In the genomic region with DNA sequence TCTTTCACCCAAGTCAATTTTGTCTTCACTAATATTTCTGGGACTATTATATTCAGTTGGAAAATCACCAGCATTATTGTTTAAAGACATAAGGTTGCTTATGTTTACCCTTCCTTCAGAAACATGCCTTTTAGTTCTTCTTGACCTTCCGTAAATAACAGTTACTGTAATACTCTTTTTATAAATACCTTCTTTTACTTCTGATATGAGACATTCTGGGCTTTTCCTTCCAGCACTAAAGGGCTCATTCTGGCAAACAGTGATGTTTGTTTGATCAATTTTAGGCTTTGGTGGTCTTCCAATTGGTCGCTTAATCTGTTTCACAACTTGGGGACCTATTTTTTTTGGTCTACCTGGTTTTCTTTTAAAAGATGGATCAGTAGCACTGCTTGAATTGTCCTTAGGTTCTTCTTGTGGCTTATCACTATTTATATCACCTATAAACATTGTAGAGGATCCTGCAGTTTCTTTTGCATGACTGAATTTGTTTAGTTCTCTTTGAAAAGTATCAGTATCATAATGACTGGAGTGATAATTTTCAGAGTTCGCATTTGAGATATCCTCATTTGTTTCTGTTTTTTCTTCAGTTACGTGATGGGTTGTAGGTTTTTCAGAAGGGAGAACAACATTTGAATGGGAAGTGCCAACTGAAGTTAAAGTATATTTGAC, we compare ENCODE assay signal across 16 cellular contexts.
A peak's percentile ranks its signal among the peaks of the same experiment; 100 is the strongest.
DNase-seq lines count a peak whose midpoint lies in the region; ATAC-seq and FAIRE-seq lines count a peak whose summit lies in the region.
"Had no signal": no experiment of that assay in that cellular context is flagged by ENCODE, and none has a peak within 500 bp of the region (broad histone marks: within the 10 kb centered on the region; RNA-seq: fewer than 3 reads in every experiment).

No MANE protein-coding gene starts in this region.

- peak; percentile 74 for FAIRE-seq in GM18507 (lab: Jason Lieb, UNC)
- FAIRE-seq: H1, islet of Langerhans had no signal

- ATAC-seq in GM19467 (IDR thresholded peaks at IDR 0.05; ENCODE audit: unreplicated experiment) (peak; percentile 81), HG02852 (IDR thresholded peaks at IDR 0.05; ENCODE audit: unreplicated experiment) (peak; percentile 98), HG03457 (IDR thresholded peaks at IDR 0.05; ENCODE audit: unreplicated experiment) (peak; percentile 84), sciatic nerve (no peak)
- ATAC-seq: right cardiac atrium had no signal

- DNase-seq in GM18507 (ENCODE audit: extremely low spot score, insufficient read length, low read depth) (no peak), HUDEP-2 (lab: John Stamatoyannopoulos, UW; ENCODE audit: unreplicated experiment in 76 of 76) (no peak), sciatic nerve (ENCODE audit: low spot score) (no peak), activated gamma-delta T cell treated with Interleukin-2 at 50 U/mL for 16 hours (no peak), ACHN (no peak)
- DNase-seq: activated CD4-positive, alpha-beta T cell treated with anti-CD3 and anti-CD28 coated beads, Interleukin-2, amount 50 U/mL, for 4 hours; AML-193; DND-41; KBM-7; NCI-H2081; right cardiac atrium had no signal

- intact Hi-C loops in sciatic nerve (cut with DNase I), result no loop called here

- in situ Hi-C loops in ACHN (cut with HindIII; ENCODE audit: low pct_ligation_motif_present, low pct_unique_long_range_greater_than_20kb, low sequenced_read_pairs), result no loop called here
